In genomic region chr16:1506494-1507213, GRCh38 we compare ENCODE assay signal across 20 cellular contexts. TPM values are rescaled to one million over a fixed set of nuclear protein-coding genes. Genes with fewer than 3 reads are reported as not detected.
DNase-seq lines count a peak whose midpoint lies in the region; ATAC-seq lines count a peak whose summit lies in the region.
"Had no signal": no experiment of that assay in that cellular context is flagged by ENCODE, and none has a peak within 500 bp of the region (broad histone marks: within the 10 kb centered on the region; RNA-seq: fewer than 3 reads in every experiment).

No MANE protein-coding gene starts in this region.

- intact Hi-C loops in Right ventricle myocardium inferior (cut with DNase I), result no loop called here
- intact Hi-C loops in Right ventricle myocardium superior (cut with DNase I), result no loop called here

- DNase-seq in Right ventricle myocardium inferior (ENCODE audit: missing footprints), result peak; percentile 13
- no peak for DNase-seq in Right ventricle myocardium superior
- peak; percentile 43 for DNase-seq in cerebellar cortex (ENCODE audit: low spot score)
- no peak for DNase-seq in left lobe of liver (ENCODE audit: low spot score)
- DNase-seq in NCI-H2227 treated with DMSO at 0.1 percent for 48 hours (lab: John Stamatoyannopoulos, UW), result no peak
- no peak for DNase-seq in stimulated activated CD4-positive, alpha-beta T cell treated with anti-CD3 and anti-CD28 coated beads, Interleukin-12 subunit alpha, Interleukin-12 subunit beta, amount 100 ng/mL, for 4 hours
- DNase-seq: Caco-2; CD4-positive, CD25-positive, alpha-beta regulatory T cell; CD8-positive, alpha-beta T cell; DMS153; DND-41; GDM1; H9; HFFc6 had no signal

- ATAC-seq in Right ventricle myocardium inferior (no peak), Right ventricle myocardium superior (ENCODE audit: poor library complexity) (no peak), left lobe of liver (peak; percentile 32), GM21381 (IDR thresholded peaks at IDR 0.05; ENCODE audit: unreplicated experiment) (no peak), GM21528 (IDR thresholded peaks at IDR 0.05; ENCODE audit: low FRiP score, unreplicated experiment) (no peak)
- ATAC-seq: CD8-positive, alpha-beta T cell; GM12878; GM23338 had no signal

RNA-seq across cellular contexts. Expression of gene TELO2, which starts 13.5 kb away (rescaled TPM):
- total RNA-seq in Right ventricle myocardium inferior (18.9 TPM), Right ventricle myocardium superior (18.8 TPM), left lobe of liver (36.4 TPM)

RNA-seq across cellular contexts. Expression of gene PTX4, which starts 17.9 kb away (rescaled TPM):
- not detected for total RNA-seq in Right ventricle myocardium inferior
- 0.16 TPM for total RNA-seq in Right ventricle myocardium superior
- total RNA-seq in left lobe of liver, result not detected
- total RNA-seq: B cell; Caco-2; CD4-positive, CD25-positive, alpha-beta regulatory T cell; CD8-positive, alpha-beta T cell; GM12878; GM23338; H4; H9 had no signal

RNA-seq across cellular contexts. Expression of gene TMEM204, which starts 26.8 kb away (rescaled TPM):
- total RNA-seq in Right ventricle myocardium inferior (30.7 TPM), Right ventricle myocardium superior (28.9 TPM), left lobe of liver (7.2 TPM)
- total RNA-seq: Caco-2, H4, H9 had no signal

RNA-seq across cellular contexts. Expression of gene CLCN7, which starts 31.8 kb away (rescaled TPM):
- 49.5 TPM for total RNA-seq in Right ventricle myocardium inferior
- total RNA-seq in Right ventricle myocardium superior, result 45.0 TPM
- 51.9 TPM for total RNA-seq in left lobe of liver

Comparison
In these comparisons a context has a peak if more than half of its experiments do, and no peak if none do; other contexts are left out.
1. DNase-seq: peak in Right ventricle myocardium inferior (single experiment) and cerebellar cortex (single experiment); none in Right ventricle myocardium superior (single experiment), left lobe of liver (single experiment), NCI-H2227 treated with DMSO at 0.1 percent for 48 hours (single experiment) and stimulated activated CD4-positive, alpha-beta T cell treated with anti-CD3 and anti-CD28 coated beads, Interleukin-12 subunit alpha, Interleukin-12 subunit beta, amount 100 ng/mL, for 4 hours (single experiment).